Comparison of ENCODE assay signal across 8 cellular contexts in genomic region chr2:148022351-148022750, GRCh38. TPM values are rescaled to one million over a fixed set of nuclear protein-coding genes. Genes with fewer than 3 reads are reported as not detected.
DNase-seq lines count a peak whose midpoint lies in the region; ATAC-seq, FAIRE-seq and TF ChIP-seq lines count a peak whose summit lies in the region.

No MANE protein-coding gene starts in this region.

- POLR2A ChIA-PET in HepG2 (lab: Yijun Ruan, JAX) = no interaction called here

- CTCF ChIA-PET in HepG2 (lab: Yijun Ruan, JAX; ENCODE audit: low intra/inter-chr PET ratio, low total read pairs) = no interaction called here

- ATAC-seq in HepG2 = no peak
- no peak for ATAC-seq in GM21786 (IDR thresholded peaks at IDR 0.05; ENCODE audit: unreplicated experiment)

- no peak for TF ChIP-seq RAD21 in HepG2 (CRISPR knock-in tag; IDR thresholded peaks at IDR 0.05)

- no peaks in the 10 kb centered on the region for H3K36me3 ChIP-seq in left ventricle myocardium inferior
- no peaks in the 10 kb centered on the region for H3K36me3 ChIP-seq in HepG2 (replicated peaks in 1 of 2; ENCODE audit: control insufficient read depth in 1 of 2, insufficient read depth in 2 of 2, low read length in 2 of 2)
- H3K36me3 ChIP-seq in urinary bladder (ENCODE audit: insufficient read depth) = no peaks in the 10 kb centered on the region

- H3K79me2 ChIP-seq in HepG2 (ENCODE audit: insufficient read depth, low read length) = peaks cover 83% of the 10 kb centered on the region

- H3K4me3 ChIP-seq in left ventricle myocardium inferior (peak overlapping the region; percentile 85), HepG2 (replicated peaks in 1 of 3; ENCODE audit: insufficient read depth in 1 of 3, low read depth in 2 of 3, low read length in 3 of 3) (peak overlapping the region; percentile 88 to 96 (median 93)), urinary bladder (ENCODE audit: low read depth, low read length) (peak overlapping the region; percentile 55)

- intact Hi-C loops in left ventricle myocardium inferior (cut with micrococcal nuclease) (no loop called here), cardiac septum (cut with DNase I) (no loop called here), HepG2 (cut with micrococcal nuclease; ENCODE audit: unreplicated experiment) (loop anchor here (5.0 kb wide), 1 partner anchor 1565 kb away; the partner anchor contains the start of gene MMADHC)

- TF ChIP-seq CTCF in left ventricle myocardium inferior (IDR thresholded peaks at IDR 0.05; ENCODE audit: borderline replicate concordance) (no peak), HepG2 (CRISPR knock-in tag; IDR thresholded peaks at IDR 0.05) (no peak)

- H3K9me3 ChIP-seq in left ventricle myocardium inferior (replicated peaks) (no peaks in the 10 kb centered on the region), HepG2 (ENCODE audit: low read length) (no peaks in the 10 kb centered on the region)

- no peak overlapping the region for H2AFZ ChIP-seq in HepG2 (ENCODE audit: low read length)

- TF ChIP-seq EP300 in HepG2 (IDR thresholded peaks at IDR 0.05; ENCODE audit: low read depth in 2 of 2, low read length in 2 of 2) = no peak
- no peak for TF ChIP-seq EP300 in HepG2 (CRISPR knock-in tag; IDR thresholded peaks at IDR 0.05; ENCODE audit: borderline replicate concordance)

- H3K4me1 ChIP-seq in left ventricle myocardium inferior (peaks cover 69% of the 10 kb centered on the region), HepG2 (ENCODE audit: insufficient read depth, low read length) (peaks cover 53% of the 10 kb centered on the region), urinary bladder (ENCODE audit: insufficient read depth) (no peaks in the 10 kb centered on the region)

- no peak for FAIRE-seq in HepG2 (lab: Jason Lieb, UNC)

- H3K27me3 ChIP-seq in left ventricle myocardium inferior (ENCODE audit: low read depth) = no peaks in the 10 kb centered on the region
- peaks cover 0 to 6% of the 10 kb centered on the region in 2 experiments; a peak in 1 of 5 replicates for H3K27me3 ChIP-seq in HepG2 (ENCODE audit: control insufficient read depth in 1 of 2, insufficient read depth in 2 of 2, low read length in 2 of 2)

- peak overlapping the region; percentile 72 for H3K4me2 ChIP-seq in HepG2 (ENCODE audit: low read depth, low read length)

- BruUV-seq in HepG2 (replicated peaks; lab: Mats Ljungman, UMichigan) = no TSS peak

- in situ Hi-C loops in HepG2 (cut with HindIII; ENCODE audit: extremely low pct_ligation_motif_present, low pct_unique_long_range_greater_than_20kb) = no loop called here

- WGBS in HepG2 (ENCODE audit: low lambda C conversion rate) = 5% methylated on average over 1 of the region's 1 CpG
- 11% methylated on average over 1 of the region's 1 CpG for WGBS in urinary bladder

- H3K27ac ChIP-seq in left ventricle myocardium inferior (replicated peaks) (peak overlapping the region; percentile 95), HepG2 (ENCODE audit: extremely low read length, insufficient read depth, low read length) (no peak overlapping the region), urinary bladder (ENCODE audit: low read depth) (no peak overlapping the region)

- peaks cover 24% of the 10 kb centered on the region for H4K20me1 ChIP-seq in HepG2 (ENCODE audit: insufficient read depth, low read length)

- TF ChIP-seq POLR2A in HepG2 (IDR thresholded peaks at IDR 0.05; ENCODE audit: insufficient read depth in 1 of 2, low read depth in 2 of 2, low read length in 2 of 2) = no peak

- peak overlapping the region; percentile 85 for H3K9ac ChIP-seq in HepG2 (ENCODE audit: insufficient read depth, low read depth, low read length)

- DNase-seq in left ventricle myocardium inferior = no peak
- no peak for DNase-seq in cardiac septum (ENCODE audit: low spot score)
- DNase-seq in astrocyte of the hippocampus (ENCODE audit: low read depth, low spot score) = peak; percentile 11
- no peak for DNase-seq in HepG2 (ENCODE audit: low spot score)
- no peak for DNase-seq in NCI-H2227 treated with DMSO at 0.1 percent for 48 hours (lab: John Stamatoyannopoulos, UW)
- DNase-seq in NCI-H524 treated with DMSO at 0.1 percent for 48 hours (lab: John Stamatoyannopoulos, UW) = no peak

TF ChIP-seq in HepG2, 621 proteins besides CTCF, POLR2A, EP300 and RAD21 (continues in another document):
- TF ChIP-seq ELF1 (CRISPR knock-in tag; IDR thresholded peaks at IDR 0.05) (no peak), ZBTB20 (CRISPR knock-in tag; IDR thresholded peaks at IDR 0.05; ENCODE audit: borderline replicate concordance, low read depth) (no peak), BATF2 (CRISPR knock-in tag; IDR thresholded peaks at IDR 0.05) (no peak), KDM1A (CRISPR knock-in tag; IDR thresholded peaks at IDR 0.05) (no peak)

RNA-seq across cellular contexts. Expression of gene MBD5, which starts 1.5 kb away (rescaled TPM):
- total RNA-seq in left ventricle myocardium inferior (21.9 TPM), cardiac septum (32.4 TPM), HepG2 (2016; rRNA removed; fragmentation: Illumina TruSeq; extraction: Trizol) (12.9 and 13.5 TPM in 2 replicates), urinary bladder (134 TPM)
- 4.3 and 8.4 TPM in 2 replicates for total RNA-seq in HepG2 (2016; cell fraction: cytosol; rRNA removed; fragmentation: Illumina TruSeq; extraction: Trizol; ENCODE audit: low read depth)
- 12.8 and 17.3 TPM in 2 replicates for total RNA-seq in HepG2 (2016; cell fraction: insoluble cytoplasmic fraction; rRNA removed; fragmentation: Illumina TruSeq; extraction: Trizol)
- total RNA-seq in HepG2 (2016; cell fraction: membrane; rRNA removed; fragmentation: Illumina TruSeq; extraction: Trizol) = 7.6 and 8.4 TPM in 2 replicates
- total RNA-seq in HepG2 (2016; cell fraction: nucleus; rRNA removed; fragmentation: Illumina TruSeq; extraction: Trizol) = 41.7 and 43.4 TPM in 2 replicates
- polyA plus RNA-seq in HepG2 (2011; rRNA removed) (20.1 and 26.4 TPM in 2 replicates), urinary bladder (16.5 TPM)
- 9.4 and 12.2 TPM in 2 replicates for polyA plus RNA-seq in HepG2 (2011; cell fraction: cytosol; rRNA removed)
- 15.7 and 19.1 TPM in 2 replicates for polyA plus RNA-seq in HepG2 (2011; cell fraction: nucleus; rRNA removed)
- polyA plus RNA-seq in HepG2 (2012) = 10.0 and 12.1 TPM in 2 replicates
- 5.8 and 8.9 TPM in 2 replicates for polyA plus RNA-seq in HepG2 (2016; cell fraction: cytosol; fragmentation: Illumina TruSeq; extraction: Trizol; ENCODE audit: low read depth)
- 11.2 and 12.1 TPM in 2 replicates for polyA plus RNA-seq in HepG2 (2016; cell fraction: insoluble cytoplasmic fraction; fragmentation: Illumina TruSeq; extraction: Trizol; ENCODE audit: low read depth)
- polyA plus RNA-seq in HepG2 (2016; cell fraction: membrane; fragmentation: Illumina TruSeq; extraction: Trizol; ENCODE audit: low read depth) = 11.3 and 14.5 TPM in 2 replicates
- 15.6 and 19.3 TPM in 2 replicates for polyA plus RNA-seq in HepG2 (2016; cell fraction: nucleus; fragmentation: Illumina TruSeq; extraction: Trizol; ENCODE audit: insufficient read depth, low read depth)
- polyA minus RNA-seq in HepG2 (2011; rRNA and poly(A)+ RNA removed; ENCODE audit: low replicate concordance) = 76.1 and 285 TPM in 2 replicates
- polyA minus RNA-seq in HepG2 (2011; cell fraction: cytosol; rRNA and poly(A)+ RNA removed) = 16.7 and 35.9 TPM in 2 replicates
- polyA minus RNA-seq in HepG2 (2011; cell fraction: nucleus; rRNA and poly(A)+ RNA removed) = 211 and 318 TPM in 2 replicates

RNA-seq across cellular contexts. Expression of gene ORC4, which starts 1.8 kb away (rescaled TPM):
- 45.8 TPM for total RNA-seq in left ventricle myocardium inferior
- 35.1 TPM for total RNA-seq in cardiac septum
- 84.8 and 135 TPM in 2 replicates for total RNA-seq in HepG2 (2016; rRNA removed; fragmentation: Illumina TruSeq; extraction: Trizol)
- total RNA-seq in HepG2 (2016; cell fraction: cytosol; rRNA removed; fragmentation: Illumina TruSeq; extraction: Trizol; ENCODE audit: low read depth) = 78.0 and 80.0 TPM in 2 replicates
- 78.3 and 142 TPM in 2 replicates for total RNA-seq in HepG2 (2016; cell fraction: insoluble cytoplasmic fraction; rRNA removed; fragmentation: Illumina TruSeq; extraction: Trizol)
- total RNA-seq in HepG2 (2016; cell fraction: membrane; rRNA removed; fragmentation: Illumina TruSeq; extraction: Trizol) = 42.7 and 44.3 TPM in 2 replicates
- total RNA-seq in HepG2 (2016; cell fraction: nucleus; rRNA removed; fragmentation: Illumina TruSeq; extraction: Trizol) = 69.9 and 72.4 TPM in 2 replicates
- polyA plus RNA-seq in HepG2 (2011; rRNA removed) = 26.4 and 28.6 TPM in 2 replicates
- 19.7 and 32.1 TPM in 2 replicates for polyA plus RNA-seq in HepG2 (2011; cell fraction: cytosol; rRNA removed)
- 18.3 and 19.1 TPM in 2 replicates for polyA plus RNA-seq in HepG2 (2011; cell fraction: nucleus; rRNA removed)
- polyA plus RNA-seq in HepG2 (2012) = 33.2 and 53.6 TPM in 2 replicates
- polyA plus RNA-seq in HepG2 (2016; cell fraction: cytosol; fragmentation: Illumina TruSeq; extraction: Trizol; ENCODE audit: low read depth) = 11.5 and 11.9 TPM in 2 replicates
- 103 and 106 TPM in 2 replicates for polyA plus RNA-seq in HepG2 (2016; cell fraction: insoluble cytoplasmic fraction; fragmentation: Illumina TruSeq; extraction: Trizol; ENCODE audit: low read depth)
- 13.1 and 13.3 TPM in 2 replicates for polyA plus RNA-seq in HepG2 (2016; cell fraction: membrane; fragmentation: Illumina TruSeq; extraction: Trizol; ENCODE audit: low read depth)
- polyA plus RNA-seq in HepG2 (2016; cell fraction: nucleus; fragmentation: Illumina TruSeq; extraction: Trizol; ENCODE audit: insufficient read depth, low read depth) = 46.6 and 57.0 TPM in 2 replicates
- 16.1 and 20.2 TPM in 2 replicates for polyA minus RNA-seq in HepG2 (2011; rRNA and poly(A)+ RNA removed; ENCODE audit: low replicate concordance)
- 34.1 and 44.2 TPM in 2 replicates for polyA minus RNA-seq in HepG2 (2011; cell fraction: cytosol; rRNA and poly(A)+ RNA removed)
- 145 and 169 TPM in 2 replicates for polyA minus RNA-seq in HepG2 (2011; cell fraction: nucleus; rRNA and poly(A)+ RNA removed)
- total RNA-seq in urinary bladder = 109 TPM
- 16.0 TPM for polyA plus RNA-seq in urinary bladder
